8 cellular contexts compared by ENCODE assay signal in the genomic region with DNA sequence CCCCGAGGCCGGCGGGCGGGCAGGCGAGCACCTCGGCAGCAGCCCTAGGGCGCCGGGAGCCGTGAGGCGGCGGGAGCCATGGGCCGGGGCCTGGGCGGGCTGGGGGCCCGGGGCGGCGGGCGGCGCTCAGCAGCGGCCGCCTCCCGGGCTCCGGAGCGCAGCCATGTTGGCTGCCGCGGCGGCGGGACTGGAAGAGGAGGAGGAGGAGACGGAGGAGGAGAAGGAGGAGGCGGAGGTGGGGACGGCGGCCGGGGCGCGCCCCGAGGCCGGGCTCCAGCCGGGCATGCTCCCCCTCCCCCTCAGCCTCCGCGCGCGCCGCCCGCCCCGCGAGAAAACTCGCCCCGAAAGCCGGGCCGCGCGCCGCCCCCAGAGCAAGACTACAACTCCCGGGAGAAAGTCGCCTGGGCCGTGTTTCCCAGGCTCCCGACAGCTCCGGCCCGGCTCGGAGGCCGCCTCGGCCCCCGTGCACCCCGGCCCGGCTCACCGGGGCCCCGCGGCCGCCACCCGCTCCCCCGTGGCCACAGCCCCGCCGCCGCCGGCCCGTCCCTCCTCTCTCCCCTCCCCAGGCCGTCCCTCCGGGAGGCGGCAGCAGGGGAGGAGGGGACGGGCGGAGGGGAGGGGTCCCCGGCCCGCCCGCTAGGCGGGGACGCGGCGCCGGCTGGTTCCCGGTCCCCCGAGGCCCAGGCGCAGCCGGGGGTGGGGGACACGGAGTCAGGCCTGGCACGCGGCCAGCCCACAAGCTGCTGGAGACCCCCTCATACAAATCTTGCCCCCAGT. TPM values are rescaled to one million over a fixed set of nuclear protein-coding genes. Genes with fewer than 3 reads are reported as not detected.
DNase-seq lines count a peak whose midpoint lies in the region; ATAC-seq, FAIRE-seq and TF ChIP-seq lines count a peak whose summit lies in the region.

TSS of gene DLG5 (minus strand) at position 190 of the 777 bp plus-strand sequence. CDS start 235 bp downstream, outside the sequence.

- peak; percentile 54 for ATAC-seq in HG02870 (IDR thresholded peaks at IDR 0.05; ENCODE audit: unreplicated experiment)

- peaks cover 0 to 38% (median 6%) of the 10 kb centered on the region in 4 donors for H3K4me1 ChIP-seq in Peyer's patch
- peaks cover 21 to 30% (median 29%) of the 10 kb centered on the region in 3 donors for H3K4me1 ChIP-seq in skeletal muscle tissue (ENCODE audit: control insufficient read depth in 3 of 3, insufficient read depth in 3 of 3, low read length in 3 of 3)

- H3K27ac ChIP-seq in Peyer's patch, result peak within 1 kb of the TSS; percentile 62 to 88 (median 75)
- peak within 1 kb of the TSS; percentile 12 for H3K27ac ChIP-seq in skeletal muscle tissue (ENCODE audit: low read depth, low read length)

- peak within 1 kb of the TSS; percentile 52 to 93 (median 61) for H3K4me3 ChIP-seq in Peyer's patch
- peak within 1 kb of the TSS; percentile 72 for H3K4me3 ChIP-seq in bronchial epithelial cell (ENCODE audit: low read depth, low read length)
- H3K4me3 ChIP-seq in skeletal muscle tissue (ENCODE audit: low read length in 3 of 3), result peak within 1 kb of the TSS; percentile 81 to 88 (median 87)

- H3K9me3 ChIP-seq in Peyer's patch (no peaks in the 10 kb centered on the region), skeletal muscle tissue (ENCODE audit: control insufficient read depth in 3 of 3, low read length in 3 of 3) (no peaks in the 10 kb centered on the region)

- H3K27me3 ChIP-seq in Peyer's patch (no peaks in the 10 kb centered on the region), bronchial epithelial cell (ENCODE audit: control insufficient read depth, insufficient read depth, low read length) (no peaks in the 10 kb centered on the region), skeletal muscle tissue (ENCODE audit: control insufficient read depth in 3 of 3, insufficient read depth in 3 of 3, low read length in 3 of 3) (no peaks in the 10 kb centered on the region)

- FAIRE-seq in bronchial epithelial cell (lab: Jason Lieb, UNC), result no peak

- peak; percentile 24 to 52 for TF ChIP-seq POLR2A in Peyer's patch (IDR thresholded peaks at IDR 0.05)

- peak in 2 of 6 experiments; percentile 13 to 21 for TF ChIP-seq CTCF in Peyer's patch (IDR thresholded peaks at IDR 0.05)
- no peak for TF ChIP-seq CTCF in bronchial epithelial cell (IDR thresholded peaks at IDR 0.05; ENCODE audit: insufficient read depth, low read length, severe bottlenecking)

- no peaks in the 10 kb centered on the region for H3K36me3 ChIP-seq in Peyer's patch
- H3K36me3 ChIP-seq in bronchial epithelial cell (ENCODE audit: control insufficient read depth, insufficient read depth, low read length), result peaks cover 2% of the 10 kb centered on the region
- no peaks in the 10 kb centered on the region for H3K36me3 ChIP-seq in skeletal muscle tissue (ENCODE audit: control insufficient read depth in 3 of 3, insufficient read depth in 3 of 3, low read length in 3 of 3)

- peak within 1 kb of the TSS; percentile 81 to 89 (median 89) for H3K9ac ChIP-seq in skeletal muscle tissue (ENCODE audit: low read depth in 1 of 3, low read length in 3 of 3)

- peak; percentile 10 for DNase-seq in stimulated activated CD4-positive, alpha-beta T cell treated with anti-CD3 and anti-CD28 coated beads, Interleukin-1b, Interleukin-23, amount 100 ng/mL, for 48 hours
- no peak for DNase-seq in stimulated activated CD4-positive, alpha-beta T cell treated with anti-CD3 and anti-CD28 coated beads, Interleukin-12 subunit alpha, Interleukin-12 subunit beta, amount 100 ng/mL, for 4 hours
- DNase-seq in Peyer's patch (peak in 2 of 3 donors; percentile 75 to 82), bronchial epithelial cell (ENCODE audit: low read depth) (no peak), iPS-NIHi7 (ENCODE audit: extremely low spot score) (peak; percentile 66), NCI-H2029 (lab: John Stamatoyannopoulos, UW) (no peak)

RNA-seq across cellular contexts. Expression of gene DLG5, which starts in this region (rescaled TPM):
- total RNA-seq in Peyer's patch, result 100 to 1,000 TPM in 1 of 4 donors, 10 to 100 TPM in 3; 40.6 to 134 (median 61.5) TPM
- 38.0 and 45.3 TPM in 2 replicates for total RNA-seq in bronchial epithelial cell
- total RNA-seq in skeletal muscle tissue, result 14.1 TPM

Comparison
In these comparisons a context has a peak if more than half of its experiments do, and no peak if none do; other contexts are left out.
1. DNase-seq: peak in stimulated activated CD4-positive, alpha-beta T cell treated with anti-CD3 and anti-CD28 coated beads, Interleukin-1b, Interleukin-23, amount 100 ng/mL, for 48 hours (single experiment), Peyer's patch (2 of 3) and iPS-NIHi7 (single experiment); none in stimulated activated CD4-positive, alpha-beta T cell treated with anti-CD3 and anti-CD28 coated beads, Interleukin-12 subunit alpha, Interleukin-12 subunit beta, amount 100 ng/mL, for 4 hours (single experiment), bronchial epithelial cell (single experiment) and NCI-H2029 (single experiment).
2. Peak in every context shown above with its lines, with median percentiles within 50 percentile points of each other: H3K4me3 ChIP-seq.